Comparison of ENCODE assay signal across 17 cellular contexts in genomic region chr12:122250047-122250446, GRCh38. TPM values are rescaled to one million over a fixed set of nuclear protein-coding genes. Genes with fewer than 3 reads are reported as not detected.
A peak's percentile ranks its signal among the peaks of the same experiment; 100 is the strongest.
DNase-seq lines count a peak whose midpoint lies in the region; ATAC-seq and TF ChIP-seq lines count a peak whose summit lies in the region.
"Had no signal": no experiment of that assay in that cellular context is flagged by ENCODE, and none has a peak within 500 bp of the region (broad histone marks: within the 10 kb centered on the region; RNA-seq: fewer than 3 reads in every experiment).

No MANE protein-coding gene starts in this region.

- TF ChIP-seq CTCF in Calu3 (IDR thresholded peaks at IDR 0.05; ENCODE audit: unreplicated experiment) = no peak

- H3K4me1 Mint-ChIP-seq in Calu3 (ENCODE audit: low read depth, unreplicated experiment) = no peaks in the 10 kb centered on the region
- H3K4me1 Mint-ChIP-seq: H9 had no signal

- CTCF ChIA-PET in Calu3 (lab: Charles Lee) = no interaction called here

- intact Hi-C loops in Calu3 (cut with micrococcal nuclease; ENCODE audit: unreplicated experiment) = no loop called here

- no peaks in the 10 kb centered on the region for H3K27me3 Mint-ChIP-seq in Calu3 (ENCODE audit: unreplicated experiment)
- H3K27me3 Mint-ChIP-seq: CD4-positive, alpha-beta T cell had no signal

- peak; percentile 34 for DNase-seq in NCI-H510A treated with DMSO at 0.1 percent for 48 hours (lab: John Stamatoyannopoulos, UW)
- no peak for DNase-seq in NCI-H510A (lab: John Stamatoyannopoulos, UW)
- peak; percentile 36 for DNase-seq in NCI-H2171 (lab: John Stamatoyannopoulos, UW)
- DNase-seq in cerebellum (ENCODE audit: low spot score) = peak; percentile 79
- DNase-seq in Calu3 = no peak
- no peak for DNase-seq in SKM-1 (lab: John Stamatoyannopoulos, UW; ENCODE audit: unreplicated experiment)
- DNase-seq: CD4-positive, alpha-beta T cell; DMS53; H9; NCI-H146; NCI-H774; PC-3; RPMI8226; SIG-M5; T-helper 1 cell had no signal

- no TSS peak for BruUV-seq in Calu3 (replicated peaks; lab: Mats Ljungman, UMichigan)

- no peaks in the 10 kb centered on the region for H3K9me3 Mint-ChIP-seq in Calu3 (ENCODE audit: low read depth, unreplicated experiment)
- H3K9me3 Mint-ChIP-seq: CD4-positive, alpha-beta T cell; H9 had no signal

- peaks cover 5% of the 10 kb centered on the region for H3K36me3 Mint-ChIP-seq in Calu3 (ENCODE audit: insufficient read depth, unreplicated experiment)

- no peak overlapping the region for H3K27ac Mint-ChIP-seq in Calu3 (ENCODE audit: unreplicated experiment)
- H3K27ac Mint-ChIP-seq: CD4-positive, alpha-beta T cell had no signal

- no peak for ATAC-seq in HG02798 (IDR thresholded peaks at IDR 0.05; ENCODE audit: poor library complexity, unreplicated experiment)
- ATAC-seq: PC-3, SK-N-SH treated with all-trans-retinoic acid at 6 μM for 48 hours had no signal

- H3K4me3 Mint-ChIP-seq in Calu3 (ENCODE audit: low read depth, unreplicated experiment) = no peak overlapping the region
- H3K4me3 Mint-ChIP-seq: CD4-positive, alpha-beta T cell; H9 had no signal

RNA-seq across cellular contexts. Expression of gene VPS33A, which starts 16.2 kb away (rescaled TPM):
- total RNA-seq in cerebellum (16.9 TPM), Calu3 (2022) (18.9 and 22.9 TPM in 2 replicates)

RNA-seq across cellular contexts. Expression of gene DIABLO, which starts 24.2 kb away (rescaled TPM):
- total RNA-seq in cerebellum (46.0 TPM), Calu3 (2022) (68.7 and 71.9 TPM in 2 replicates)

RNA-seq across cellular contexts. Expression of gene B3GNT4, which starts 46.5 kb away (rescaled TPM):
- total RNA-seq in cerebellum (8.3 TPM), Calu3 (2022) (0.47 and 1.1 TPM in 2 replicates)
- total RNA-seq: CD4-positive, alpha-beta T cell had no signal

Comparison
In these comparisons a context has a peak if more than half of its experiments do, and no peak if none do; other contexts are left out.
1. DNase-seq: peak in NCI-H510A treated with DMSO at 0.1 percent for 48 hours (single experiment), NCI-H2171 (single experiment) and cerebellum (single experiment); none in NCI-H510A (single experiment), Calu3 (single experiment) and SKM-1 (single experiment).